Comparison of ENCODE assay signal across 8 cellular contexts in genomic region chr10:92574545-92575377, GRCh38. TPM values are rescaled to one million over a fixed set of nuclear protein-coding genes. Genes with fewer than 3 reads are reported as not detected.
DNase-seq lines count a peak whose midpoint lies in the region; ATAC-seq and TF ChIP-seq lines count a peak whose summit lies in the region.

No MANE protein-coding gene starts in this region.

- BruUV-seq in HCT116 (replicated peaks; lab: Mats Ljungman, UMichigan), result no TSS peak

- no peak for TF ChIP-seq RAD21 in HCT116 (IDR thresholded peaks at IDR 0.05; ENCODE audit: low read depth)

- H3K79me2 ChIP-seq in HCT116 (ENCODE audit: insufficient read depth, low read length), result peaks cover 37% of the 10 kb centered on the region

- no peaks in the 10 kb centered on the region for H3K9me3 ChIP-seq in HCT116 (ENCODE audit: control insufficient read depth in 1 of 2, insufficient read depth in 1 of 2, low read depth in 1 of 2, low read length in 2 of 2)
- H3K9me3 ChIP-seq in iPS-20b (ENCODE audit: insufficient read depth, low read depth, low read length), result no peaks in the 10 kb centered on the region

- no peaks in the 10 kb centered on the region for H3K9me3 Mint-ChIP-seq in activated CD4-positive, alpha-beta T cell treated with anti-CD3 and anti-CD28 coated beads, Interleukin-2, amount 10 ng/mL, durations not matched to agents 7 days and 5 days
- no peaks in the 10 kb centered on the region for H3K9me3 Mint-ChIP-seq in activated naive CD8-positive, alpha-beta T cell treated with anti-CD3 and anti-CD28 coated beads, Interleukin-2, amount 50 U/mL, for 24 hours
- no peaks in the 10 kb centered on the region for H3K9me3 Mint-ChIP-seq in stimulated activated effector memory CD8-positive, alpha-beta T cell treated with anti-CD3 and anti-CD28 coated beads, Interleukin-12 subunit alpha, Interleukin-12 subunit beta, amount 100 ng/mL, for 72 hours

- no peak for TF ChIP-seq POLR2A in HCT116 (IDR thresholded peaks at IDR 0.05; ENCODE audit: borderline replicate concordance, extremely low read depth, insufficient read depth, insufficient read length)
- no peak for TF ChIP-seq POLR2A in NB4 (IDR thresholded peaks at IDR 0.05; ENCODE audit: extremely low read depth, insufficient read length)

- peak overlapping the region; percentile 95 for H3K9ac ChIP-seq in HCT116 (ENCODE audit: low read length)
- peak overlapping the region; percentile 90; the same call in 1 of the 2 replicates for H3K9ac ChIP-seq in iPS-20b (ENCODE audit: low read depth, low read length)

- RAD21 ChIA-PET in HCT116 (lab: Charles Lee; ENCODE audit: low non-redundant PET in 1 of 2, low total read pairs in 2 of 2, uncharacterized antibody in 2 of 2, unreplicated experiment in 2 of 2), result interaction anchor here (0.9 to 1.0 kb wide), 3 partner anchors 16 to 58 kb away, joined by 3 to 4 read pairs (median 3); no protein-coding TSS in a partner anchor

- intact Hi-C loops in HCT116 (cut with micrococcal nuclease), result loop anchor here (1.0 to 2.0 kb wide), 2 partner anchors 16 to 57 kb away; no protein-coding TSS in a partner anchor

- H4K20me1 ChIP-seq in HCT116 (ENCODE audit: insufficient read depth), result no peaks in the 10 kb centered on the region; the same call in 1 of the 2 replicates

- no peaks in the 10 kb centered on the region for H3K9me2 ChIP-seq in HCT116 (ENCODE audit: insufficient read depth)

- H3K4me3 Mint-ChIP-seq in activated CD4-positive, alpha-beta T cell treated with anti-CD3 and anti-CD28 coated beads, Interleukin-2, amount 10 ng/mL, durations not matched to agents 7 days and 5 days, result peak overlapping the region; percentile 83
- peak overlapping the region; percentile 83 for H3K4me3 Mint-ChIP-seq in activated naive CD8-positive, alpha-beta T cell treated with anti-CD3 and anti-CD28 coated beads, Interleukin-2, amount 50 U/mL, for 24 hours
- H3K4me3 Mint-ChIP-seq in stimulated activated effector memory CD8-positive, alpha-beta T cell treated with anti-CD3 and anti-CD28 coated beads, Interleukin-12 subunit alpha, Interleukin-12 subunit beta, amount 100 ng/mL, for 72 hours, result peak overlapping the region; percentile 65

- peak; percentile 17 for DNase-seq in activated CD4-positive, alpha-beta T cell treated with anti-CD3 and anti-CD28 coated beads, Interleukin-2, amount 10 ng/mL, durations not matched to agents 7 days and 5 days
- DNase-seq in activated CD4-positive, alpha-beta T cell treated with anti-CD3 and anti-CD28 coated beads for 1 hour, result no peak
- no peak for DNase-seq in HCT116 (ENCODE audit: low read depth, low spot score)
- DNase-seq in NB4 (ENCODE audit: low read depth), result no peak
- no peak for DNase-seq in activated naive CD8-positive, alpha-beta T cell treated with anti-CD3 and anti-CD28 coated beads, Interleukin-2, amount 50 U/mL, for 24 hours
- no peak for DNase-seq in stimulated activated effector memory CD8-positive, alpha-beta T cell treated with anti-CD3 and anti-CD28 coated beads, Interleukin-12 subunit alpha, Interleukin-12 subunit beta, amount 100 ng/mL, for 72 hours (ENCODE audit: low spot score in 2 of 2)

- H3K36me3 ChIP-seq in HCT116 (ENCODE audit: control insufficient read depth in 1 of 2, insufficient read depth in 2 of 2, low read length in 2 of 2) (no peaks in the 10 kb centered on the region), iPS-20b (ENCODE audit: insufficient read depth, low read depth, low read length) (no peaks in the 10 kb centered on the region)

- peak overlapping the region; percentile 74 to 88 for H3K4me3 ChIP-seq in HCT116 (replicated peaks in 1 of 2; ENCODE audit: low read depth in 1 of 2, low read length in 2 of 2)
- peak overlapping the region; percentile 93 for H3K4me3 ChIP-seq in NB4 (ENCODE audit: low read depth, low read length)
- peak overlapping the region; percentile 84 for H3K4me3 ChIP-seq in iPS-20b (ENCODE audit: low read length)

- peaks cover 2% of the 10 kb centered on the region for H3K36me3 Mint-ChIP-seq in activated CD4-positive, alpha-beta T cell treated with anti-CD3 and anti-CD28 coated beads, Interleukin-2, amount 10 ng/mL, durations not matched to agents 7 days and 5 days (ENCODE audit: low read depth)
- peaks cover 4% of the 10 kb centered on the region for H3K36me3 Mint-ChIP-seq in activated naive CD8-positive, alpha-beta T cell treated with anti-CD3 and anti-CD28 coated beads, Interleukin-2, amount 50 U/mL, for 24 hours (ENCODE audit: low read depth)
- H3K36me3 Mint-ChIP-seq in stimulated activated effector memory CD8-positive, alpha-beta T cell treated with anti-CD3 and anti-CD28 coated beads, Interleukin-12 subunit alpha, Interleukin-12 subunit beta, amount 100 ng/mL, for 72 hours, result peaks cover 6% of the 10 kb centered on the region

- H3K27ac ChIP-seq in HCT116 (ENCODE audit: low read depth, low read length), result peak overlapping the region; percentile 97
- peak overlapping the region; percentile 40 for H3K27ac ChIP-seq in iPS-20b (ENCODE audit: low read length)

- H3K27me3 Mint-ChIP-seq in activated CD4-positive, alpha-beta T cell treated with anti-CD3 and anti-CD28 coated beads, Interleukin-2, amount 10 ng/mL, durations not matched to agents 7 days and 5 days, result peaks cover 2% of the 10 kb centered on the region
- no peaks in the 10 kb centered on the region for H3K27me3 Mint-ChIP-seq in activated naive CD8-positive, alpha-beta T cell treated with anti-CD3 and anti-CD28 coated beads, Interleukin-2, amount 50 U/mL, for 24 hours

- CTCF ChIA-PET in activated CD4-positive, alpha-beta T cell treated with anti-CD3 and anti-CD28 coated beads, Interleukin-2, amount 10 ng/mL, durations not matched to agents 7 days and 5 days (lab: Charles Lee), result interaction anchor here (0.8 to 4.1 kb wide), 14 partner anchors 9 to 327 kb away, joined by 3 to 18 read pairs (median 4); no protein-coding TSS in a partner anchor
- CTCF ChIA-PET in HCT116 (lab: Charles Lee), result interaction anchor here (0.6 to 4.0 kb wide), 3 partner anchors 16 to 57 kb away, joined by 3 to 26 read pairs (median 20); no protein-coding TSS in a partner anchor

- H3K27me3 ChIP-seq in HCT116 (ENCODE audit: insufficient read depth, low read length) (no peaks in the 10 kb centered on the region), iPS-20b (ENCODE audit: insufficient read depth, low read length) (peaks cover 7% of the 10 kb centered on the region; the same call in 1 of the 2 replicates)

- TF ChIP-seq CTCF in HCT116 (IDR thresholded peaks at IDR 0.05 in 2 of 3, conservative IDR thresholded peaks at IDR 0.05 in 1 of 3; ENCODE audit: borderline replicate concordance in 1 of 3, insufficient read depth in 1 of 3, low read depth in 2 of 3, low read length in 2 of 3) (peak in 2 of 3 experiments; percentile 32 to 36; a peak in 4 of 6 replicates), NB4 (IDR thresholded peaks at IDR 0.05; ENCODE audit: low read depth, low read length) (peak; percentile 17)

- H3K4me2 ChIP-seq in HCT116 (ENCODE audit: low read length), result peak overlapping the region; percentile 74

- peaks cover 26% of the 10 kb centered on the region for H3K4me1 Mint-ChIP-seq in activated CD4-positive, alpha-beta T cell treated with anti-CD3 and anti-CD28 coated beads, Interleukin-2, amount 10 ng/mL, durations not matched to agents 7 days and 5 days
- H3K4me1 Mint-ChIP-seq in activated naive CD8-positive, alpha-beta T cell treated with anti-CD3 and anti-CD28 coated beads, Interleukin-2, amount 50 U/mL, for 24 hours, result peaks cover 43% of the 10 kb centered on the region
- H3K4me1 Mint-ChIP-seq in stimulated activated effector memory CD8-positive, alpha-beta T cell treated with anti-CD3 and anti-CD28 coated beads, Interleukin-12 subunit alpha, Interleukin-12 subunit beta, amount 100 ng/mL, for 72 hours, result peaks cover 30% of the 10 kb centered on the region

- H3K4me1 ChIP-seq in HCT116 (ENCODE audit: control insufficient read depth in 1 of 2, insufficient read depth in 2 of 2, low read length in 2 of 2) (peaks cover 17 to 26% of the 10 kb centered on the region in 2 experiments), iPS-20b (ENCODE audit: insufficient read depth, low read length) (peaks cover 11% of the 10 kb centered on the region)

- H2AFZ ChIP-seq in HCT116 (ENCODE audit: low read depth, low read length, poor library complexity, severe bottlenecking), result no peak overlapping the region

- POLR2A ChIA-PET in activated CD4-positive, alpha-beta T cell treated with anti-CD3 and anti-CD28 coated beads, Interleukin-2, amount 10 ng/mL, durations not matched to agents 7 days and 5 days (lab: Charles Lee), result interaction anchor here (1.0 kb wide), 1 partner anchor 58 kb away, joined by 3 read pairs; no protein-coding TSS in a partner anchor
- POLR2A ChIA-PET in HCT116 (lab: Charles Lee), result interaction anchor here (0.6 to 3.3 kb wide), 6 partner anchors 16 to 62 kb away, joined by 3 to 29 read pairs (median 4); partner anchors contain the start of gene KIF11

- peak overlapping the region; percentile 90 for H3K27ac Mint-ChIP-seq in activated CD4-positive, alpha-beta T cell treated with anti-CD3 and anti-CD28 coated beads, Interleukin-2, amount 10 ng/mL, durations not matched to agents 7 days and 5 days
- H3K27ac Mint-ChIP-seq in activated naive CD8-positive, alpha-beta T cell treated with anti-CD3 and anti-CD28 coated beads, Interleukin-2, amount 50 U/mL, for 24 hours, result peak overlapping the region; percentile 86
- peak overlapping the region; percentile 78 for H3K27ac Mint-ChIP-seq in stimulated activated effector memory CD8-positive, alpha-beta T cell treated with anti-CD3 and anti-CD28 coated beads, Interleukin-12 subunit alpha, Interleukin-12 subunit beta, amount 100 ng/mL, for 72 hours

- peak; percentile 10; the same call in 1 of the 2 replicates for ATAC-seq in HCT116
- ATAC-seq in activated naive CD8-positive, alpha-beta T cell treated with anti-CD3 and anti-CD28 coated beads, Interleukin-2, amount 50 U/mL, for 24 hours, result no peak
- ATAC-seq in stimulated activated effector memory CD8-positive, alpha-beta T cell treated with anti-CD3 and anti-CD28 coated beads, Interleukin-12 subunit alpha, Interleukin-12 subunit beta, amount 100 ng/mL, for 72 hours, result peak; percentile 44
- no peak for ATAC-seq in HG02884 (IDR thresholded peaks at IDR 0.05; ENCODE audit: unreplicated experiment)

TF ChIP-seq in HCT116, 20 proteins besides CTCF, POLR2A, EP300 and RAD21:
- TF ChIP-seq, protein P1, sequence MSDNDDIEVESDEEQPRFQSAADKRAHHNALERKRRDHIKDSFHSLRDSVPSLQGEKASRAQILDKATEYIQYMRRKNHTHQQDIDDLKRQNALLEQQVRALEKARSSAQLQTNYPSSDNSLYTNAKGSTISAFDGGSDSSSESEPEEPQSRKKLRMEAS (IDR thresholded peaks at IDR 0.05), result no peak; the same call in none of the 2 replicates
- peak; percentile 32 for TF ChIP-seq YY1 (IDR thresholded peaks at IDR 0.05; ENCODE audit: extremely low read depth, insufficient replicate concordance, low read depth, low read length)

RNA-seq across cellular contexts. Expression of gene IDE, which starts 0.9 kb away (rescaled TPM):
- 10 to 100 TPM; 21.7 to 29.0 TPM for total RNA-seq in activated CD4-positive, alpha-beta T cell treated with anti-CD3 and anti-CD28 coated beads, Interleukin-2, amount 10 ng/mL, durations not matched to agents 7 days and 5 days
- total RNA-seq in HCT116 (2021; ENCODE audit: unreplicated experiment), result 55.8 TPM
- polyA plus RNA-seq in HCT116 (2012), result 15.6 and 16.4 TPM in 2 replicates

RNA-seq across cellular contexts. Expression of gene KIF11, which starts 18.2 kb away (rescaled TPM):
- total RNA-seq in activated CD4-positive, alpha-beta T cell treated with anti-CD3 and anti-CD28 coated beads, Interleukin-2, amount 10 ng/mL, durations not matched to agents 7 days and 5 days, result 100 to 1,000 TPM in 1 of 2 experiments, 10 to 100 TPM in 1; 89.8 to 105 TPM
- total RNA-seq in HCT116 (2021; ENCODE audit: unreplicated experiment), result 33.8 TPM
- 9.3 and 13.0 TPM in 2 replicates for polyA plus RNA-seq in HCT116 (2012)

Comparison
In these comparisons a context has a peak if more than half of its experiments do, and no peak if none do; other contexts are left out.
1. ATAC-seq: peak in HCT116 (single experiment) and stimulated activated effector memory CD8-positive, alpha-beta T cell treated with anti-CD3 and anti-CD28 coated beads, Interleukin-12 subunit alpha, Interleukin-12 subunit beta, amount 100 ng/mL, for 72 hours (single experiment); none in activated naive CD8-positive, alpha-beta T cell treated with anti-CD3 and anti-CD28 coated beads, Interleukin-2, amount 50 U/mL, for 24 hours (single experiment) and HG02884 (single experiment).
2. Peak in every context shown above with its lines, with median percentiles within 50 percentile points of each other: H3K27ac Mint-ChIP-seq, H3K4me3 Mint-ChIP-seq and H3K4me3 ChIP-seq.